18 cellular contexts compared by ENCODE assay signal in the genomic region with DNA sequence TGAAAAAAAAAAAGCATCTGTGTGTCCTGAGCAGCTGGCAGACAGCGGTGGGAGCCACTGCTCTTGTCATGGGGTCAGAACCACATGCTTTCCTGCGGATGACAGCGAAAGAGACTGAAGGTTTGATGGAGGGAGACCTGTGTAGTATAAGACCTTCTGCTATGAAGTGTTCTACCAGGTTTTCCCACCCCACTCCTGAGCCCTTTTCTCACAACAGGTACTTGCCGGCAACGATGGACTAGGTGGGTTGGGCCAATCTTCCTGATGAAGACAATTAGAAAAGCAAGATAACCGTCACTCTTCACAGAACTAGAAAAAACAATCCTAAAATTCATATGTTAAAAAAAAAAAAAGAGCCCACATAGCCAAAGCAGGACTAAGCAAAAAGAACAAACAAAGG.
A peak's percentile ranks its signal among the peaks of the same experiment; 100 is the strongest.
DNase-seq lines count a peak whose midpoint lies in the region; FAIRE-seq and TF ChIP-seq lines count a peak whose summit lies in the region.
"Had no signal": no experiment of that assay in that cellular context is flagged by ENCODE, and none has a peak within 500 bp of the region (broad histone marks: within the 10 kb centered on the region; RNA-seq: fewer than 3 reads in every experiment).

No MANE protein-coding gene starts in this region.

- no peak overlapping the region for H4K8ac ChIP-seq in mesenchymal stem cell (ENCODE audit: low read length)

- H2BK15ac ChIP-seq in mesenchymal stem cell (ENCODE audit: low read depth, poor library complexity, severe bottlenecking) = no peak overlapping the region

- H3K27ac ChIP-seq in mesenchymal stem cell (ENCODE audit: low read length, poor library complexity, severe bottlenecking) (no peak overlapping the region), stomach smooth muscle (ENCODE audit: low read length) (peak overlapping the region; percentile 13)

- 80% methylated on average over 6 of the region's 6 CpGs for WGBS in mesenchymal stem cell

- H3K23ac ChIP-seq in mesenchymal stem cell (ENCODE audit: low read length in 2 of 2) = no peak overlapping the region

- no peak overlapping the region for H4K91ac ChIP-seq in mesenchymal stem cell (ENCODE audit: low read length)

- intact Hi-C loops in activated naive CD4-positive, alpha-beta T cell treated with anti-CD3 and anti-CD28 coated beads for 36 hours (cut with micrococcal nuclease) = no loop called here
- intact Hi-C loops in activated T-helper 1 cell treated with anti-CD3 and anti-CD28 coated beads, Interleukin-12 subunit alpha, Interleukin-12 subunit beta, Interleukin-2, Interleukin-4 antibody, amounts not matched to agents 30 ng/mL and 10 ng/mL and 1 ng/mL, durations not matched to agents 14 hours and 24 hours and 36 hours (cut with micrococcal nuclease) = loop anchor here (5.0 kb wide), 1 partner anchor 35 kb away; no protein-coding TSS in a partner anchor

- H3K4me2 ChIP-seq in mesenchymal stem cell (ENCODE audit: low read length, poor library complexity, severe bottlenecking) = no peak overlapping the region

- H3K9me3 ChIP-seq in mesenchymal stem cell (ENCODE audit: control insufficient read depth, low read length) = no peaks in the 10 kb centered on the region
- no peaks in the 10 kb centered on the region for H3K9me3 ChIP-seq in stomach smooth muscle (ENCODE audit: control insufficient read depth in 2 of 2, low read length in 2 of 2)
- H3K9me3 ChIP-seq: upper lobe of left lung had no signal

- no peak overlapping the region for H3K4ac ChIP-seq in mesenchymal stem cell (ENCODE audit: low read depth in 1 of 2, low read length in 2 of 2)

- no peak for DNase-seq in activated naive CD4-positive, alpha-beta T cell treated with anti-CD3 and anti-CD28 coated beads for 36 hours
- DNase-seq in activated naive CD4-positive, alpha-beta T cell treated with anti-CD3 and anti-CD28 coated beads, Interleukin-2, amount 50 U/mL, for 16 hours = no peak
- DNase-seq in activated T-helper 1 cell treated with anti-CD3 and anti-CD28 coated beads, Interleukin-12 subunit alpha, Interleukin-12 subunit beta, Interleukin-2, Interleukin-4 antibody, amounts not matched to agents 30 ng/mL and 10 ng/mL and 1 ng/mL, durations not matched to agents 14 hours and 24 hours and 36 hours (ENCODE audit: low spot score) = no peak
- DNase-seq in mesenchymal stem cell (no peak), NCI-H2171 treated with DMSO at 0.1 percent for 48 hours (lab: John Stamatoyannopoulos, UW) (no peak), iPS-NIHi11 (ENCODE audit: low spot score) (no peak), D721Med (ENCODE audit: insufficient read length, low spot score) (no peak)
- DNase-seq: activated CD8-positive, alpha-beta T cell treated with anti-CD3 and anti-CD28 coated beads, Interleukin-2, amount 10 ng/mL, durations not matched to agents 7 days and 5 days; activated effector memory CD4-positive, alpha-beta T cell treated with anti-CD3 and anti-CD28 coated beads, Interleukin-2, amount 50 U/mL, for 16 hours; dorsolateral prefrontal cortex; naive thymus-derived CD8-positive, alpha-beta T cell; NCI-H1694 treated with DMSO at 0.1 percent for 48 hours; NCI-H510A treated with DMSO at 0.1 percent for 48 hours; OCI-M1; stimulated activated CD4-positive, alpha-beta T cell treated with anti-CD3 and anti-CD28 coated beads, Interleukin-4, amount 100 ng/mL, for 24 hours; upper lobe of left lung had no signal

- H3K9me3 Mint-ChIP-seq in activated naive CD4-positive, alpha-beta T cell treated with anti-CD3 and anti-CD28 coated beads for 36 hours = peaks cover 12% of the 10 kb centered on the region
- no peaks in the 10 kb centered on the region for H3K9me3 Mint-ChIP-seq in activated T-helper 1 cell treated with anti-CD3 and anti-CD28 coated beads, Interleukin-12 subunit alpha, Interleukin-12 subunit beta, Interleukin-2, Interleukin-4 antibody, amounts not matched to agents 30 ng/mL and 10 ng/mL and 1 ng/mL, durations not matched to agents 14 hours and 24 hours and 36 hours
- H3K9me3 Mint-ChIP-seq: naive thymus-derived CD8-positive, alpha-beta T cell had no signal

- H3K36me3 Mint-ChIP-seq in activated naive CD4-positive, alpha-beta T cell treated with anti-CD3 and anti-CD28 coated beads for 36 hours (ENCODE audit: low read depth) = peaks cover 45% of the 10 kb centered on the region
- H3K36me3 Mint-ChIP-seq in activated T-helper 1 cell treated with anti-CD3 and anti-CD28 coated beads, Interleukin-12 subunit alpha, Interleukin-12 subunit beta, Interleukin-2, Interleukin-4 antibody, amounts not matched to agents 30 ng/mL and 10 ng/mL and 1 ng/mL, durations not matched to agents 14 hours and 24 hours and 36 hours (ENCODE audit: low read depth) = peaks cover 35% of the 10 kb centered on the region

- no peak overlapping the region for H2BK12ac ChIP-seq in mesenchymal stem cell (ENCODE audit: low read length in 2 of 2)

- H3K4me1 ChIP-seq in mesenchymal stem cell (ENCODE audit: control insufficient read depth, insufficient read depth, low read depth, low read length) (peaks cover 8% of the 10 kb centered on the region), stomach smooth muscle (ENCODE audit: control insufficient read depth, insufficient read depth, low read length) (peaks cover 13% of the 10 kb centered on the region)

- peaks cover 53% of the 10 kb centered on the region for H3K4me1 Mint-ChIP-seq in activated naive CD4-positive, alpha-beta T cell treated with anti-CD3 and anti-CD28 coated beads for 36 hours (ENCODE audit: low read depth)
- H3K4me1 Mint-ChIP-seq in activated T-helper 1 cell treated with anti-CD3 and anti-CD28 coated beads, Interleukin-12 subunit alpha, Interleukin-12 subunit beta, Interleukin-2, Interleukin-4 antibody, amounts not matched to agents 30 ng/mL and 10 ng/mL and 1 ng/mL, durations not matched to agents 14 hours and 24 hours and 36 hours (ENCODE audit: low read depth) = peaks cover 45% of the 10 kb centered on the region

- H3K4me3 ChIP-seq in mesenchymal stem cell (ENCODE audit: insufficient read depth in 1 of 2, low read depth in 1 of 2, low read length in 2 of 2) (no peak overlapping the region), stomach smooth muscle (ENCODE audit: low read length in 2 of 2) (no peak overlapping the region)
- H3K4me3 ChIP-seq: upper lobe of left lung had no signal

- H3K9ac ChIP-seq in mesenchymal stem cell (ENCODE audit: low read length) = no peak overlapping the region
- no peak overlapping the region for H3K9ac ChIP-seq in stomach smooth muscle (ENCODE audit: low read length in 2 of 2)

- H2AK5ac ChIP-seq in mesenchymal stem cell (ENCODE audit: low read length, severe bottlenecking) = peak overlapping the region; percentile 61

- H2BK120ac ChIP-seq in mesenchymal stem cell (ENCODE audit: low read depth, low read length) = no peak overlapping the region

- H3K14ac ChIP-seq in mesenchymal stem cell (ENCODE audit: low read length in 2 of 2) = no peak overlapping the region

- peak overlapping the region in 1 of 2 experiments; percentile 49 for H3K18ac ChIP-seq in mesenchymal stem cell (ENCODE audit: low read depth in 1 of 2, low read length in 2 of 2)

- H3K27me3 Mint-ChIP-seq in activated naive CD4-positive, alpha-beta T cell treated with anti-CD3 and anti-CD28 coated beads for 36 hours (ENCODE audit: low read depth) = no peaks in the 10 kb centered on the region
- H3K27me3 Mint-ChIP-seq in activated T-helper 1 cell treated with anti-CD3 and anti-CD28 coated beads, Interleukin-12 subunit alpha, Interleukin-12 subunit beta, Interleukin-2, Interleukin-4 antibody, amounts not matched to agents 30 ng/mL and 10 ng/mL and 1 ng/mL, durations not matched to agents 14 hours and 24 hours and 36 hours (ENCODE audit: insufficient read depth) = no peaks in the 10 kb centered on the region
- H3K27me3 Mint-ChIP-seq: naive thymus-derived CD8-positive, alpha-beta T cell had no signal

- CTCF ChIA-PET in activated naive CD4-positive, alpha-beta T cell treated with anti-CD3 and anti-CD28 coated beads for 36 hours (lab: Charles Lee) = interaction anchor here (0.6 to 1.2 kb wide), 3 partner anchors 10 to 30 kb away, joined by 3 to 4 read pairs (median 3); no protein-coding TSS in a partner anchor

- FAIRE-seq in D721Med (lab: Jason Lieb, UNC) = no peak
- FAIRE-seq: TTC549 had no signal

- H2BK5ac ChIP-seq in mesenchymal stem cell (ENCODE audit: low read depth, low read length, poor library complexity, severe bottlenecking) = no peak overlapping the region

- H3K4me3 Mint-ChIP-seq in activated naive CD4-positive, alpha-beta T cell treated with anti-CD3 and anti-CD28 coated beads for 36 hours = no peak overlapping the region
- no peak overlapping the region for H3K4me3 Mint-ChIP-seq in activated T-helper 1 cell treated with anti-CD3 and anti-CD28 coated beads, Interleukin-12 subunit alpha, Interleukin-12 subunit beta, Interleukin-2, Interleukin-4 antibody, amounts not matched to agents 30 ng/mL and 10 ng/mL and 1 ng/mL, durations not matched to agents 14 hours and 24 hours and 36 hours
- H3K4me3 Mint-ChIP-seq: activated CD8-positive, alpha-beta T cell treated with anti-CD3 and anti-CD28 coated beads, Interleukin-2, amount 10 ng/mL, durations not matched to agents 7 days and 5 days; naive thymus-derived CD8-positive, alpha-beta T cell had no signal

- H3K36me3 ChIP-seq in mesenchymal stem cell (ENCODE audit: control insufficient read depth in 1 of 2, insufficient read depth in 2 of 2, low read depth in 1 of 2, low read length in 2 of 2) (peaks cover 22 to 61% of the 10 kb centered on the region in 2 experiments), stomach smooth muscle (ENCODE audit: control insufficient read depth in 2 of 2, insufficient read depth in 2 of 2, low read length in 2 of 2) (peaks cover 9% of the 10 kb centered on the region in 2 donors)
- H3K36me3 ChIP-seq: upper lobe of left lung had no signal

- H3K27ac Mint-ChIP-seq in activated naive CD4-positive, alpha-beta T cell treated with anti-CD3 and anti-CD28 coated beads for 36 hours = peak overlapping the region; percentile 64
- H3K27ac Mint-ChIP-seq in activated T-helper 1 cell treated with anti-CD3 and anti-CD28 coated beads, Interleukin-12 subunit alpha, Interleukin-12 subunit beta, Interleukin-2, Interleukin-4 antibody, amounts not matched to agents 30 ng/mL and 10 ng/mL and 1 ng/mL, durations not matched to agents 14 hours and 24 hours and 36 hours = peak overlapping the region; percentile 20

- H3K27me3 ChIP-seq in mesenchymal stem cell (ENCODE audit: control insufficient read depth in 1 of 2, insufficient read depth in 1 of 2, low read length in 2 of 2) (no peaks in the 10 kb centered on the region), stomach smooth muscle (ENCODE audit: control insufficient read depth in 1 of 2, insufficient read depth in 2 of 2, low read length in 2 of 2) (no peaks in the 10 kb centered on the region)
- H3K27me3 ChIP-seq: dorsolateral prefrontal cortex, upper lobe of left lung had no signal

- peaks cover 21% of the 10 kb centered on the region for H3K79me1 ChIP-seq in mesenchymal stem cell (replicated peaks; ENCODE audit: low read length, poor library complexity, severe bottlenecking)

- TF ChIP-seq CTCF in D721Med (IDR thresholded peaks at IDR 0.05; ENCODE audit: insufficient read depth, missing control alignments) = no peak

- no peak overlapping the region for H2AFZ ChIP-seq in mesenchymal stem cell (ENCODE audit: low read depth, low read length)
